Comparison of ENCODE assay signal across 8 cellular contexts in the genomic region with DNA sequence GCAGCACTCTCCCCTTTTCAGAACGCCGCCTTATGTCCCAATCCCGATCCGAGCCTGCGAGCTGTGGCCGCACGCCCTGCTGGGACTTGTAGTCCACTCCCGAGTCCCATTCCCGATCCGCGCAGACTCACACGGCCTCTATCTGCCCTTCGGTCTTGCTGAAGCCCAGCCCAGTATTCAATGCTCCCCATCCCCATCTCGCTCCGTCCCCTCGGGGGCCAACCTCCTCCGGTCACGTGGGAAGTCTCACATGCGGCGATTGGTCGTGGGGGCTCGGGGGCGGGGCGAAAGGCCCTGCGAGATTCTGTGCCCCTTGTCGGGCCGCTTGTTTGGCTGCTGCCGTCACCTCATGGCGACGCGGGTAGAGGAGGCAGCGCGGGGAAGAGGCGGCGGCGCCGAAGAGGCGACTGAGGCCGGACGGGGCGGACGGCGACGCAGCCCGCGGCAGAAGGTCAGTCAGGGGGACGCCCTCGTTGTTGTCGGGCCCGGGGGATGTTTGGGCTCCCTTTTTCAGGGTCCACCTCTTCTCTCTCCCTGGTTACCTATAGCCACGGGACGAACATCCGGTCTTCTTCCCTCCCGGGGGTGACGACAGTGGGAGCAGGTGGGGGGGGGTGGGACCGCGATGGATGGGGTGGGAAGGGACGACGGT.
DNase-seq lines count a peak whose midpoint lies in the region; ATAC-seq and FAIRE-seq lines count a peak whose summit lies in the region.

A gene (plus strand): TSS at position 328 of the 652 bp plus-strand sequence. CDS start 22 bp downstream, at position 350.

- DNase-seq in COLO829 (ENCODE audit: low spot score) (peak; percentile 94), HTR-8/SVneo (ENCODE audit: insufficient read length, low spot score) (peak; percentile 99), NOMO-1 treated with dmso at 0.1 percent for 144 hours (lab: John Stamatoyannopoulos, UW; ENCODE audit: unreplicated experiment) (peak; percentile 100), medulla oblongata (ENCODE audit: extremely low spot score) (peak; percentile 98)
- DNase-seq in activated CD8-positive, alpha-beta memory T cell treated with anti-CD3 and anti-CD28 coated beads for 48 hours (ENCODE audit: low read depth in 2 of 3, low spot score in 2 of 3) = peak; percentile 58 to 95 (median 92)
- peak; percentile 88 to 89 (median 89) for DNase-seq in effector memory CD8-positive, alpha-beta T cell
- DNase-seq in stimulated activated CD8-positive, alpha-beta memory T cell treated with anti-CD3 and anti-CD28 coated beads, Interleukin-12 subunit alpha, Interleukin-12 subunit beta, amount 100 ng/mL, for 1 hour (ENCODE audit: low read depth) = peak; percentile 85

- H3K4me3 Mint-ChIP-seq in effector memory CD8-positive, alpha-beta T cell = peak within 1 kb of the TSS; percentile 94 to 97

- H3K4me1 Mint-ChIP-seq in effector memory CD8-positive, alpha-beta T cell (ENCODE audit: low read depth in 2 of 2) = peaks cover 3 to 13% of the 10 kb centered on the region in 2 donors

- peaks cover 19% of the 10 kb centered on the region for H3K36me3 Mint-ChIP-seq in effector memory CD8-positive, alpha-beta T cell (ENCODE audit: insufficient read depth)

- ATAC-seq in GM21367 (IDR thresholded peaks at IDR 0.05; ENCODE audit: unreplicated experiment) = peak; percentile 97
- ATAC-seq in effector memory CD8-positive, alpha-beta T cell (replicated peaks) = peak; percentile 92

- H3K27me3 Mint-ChIP-seq in effector memory CD8-positive, alpha-beta T cell = no peaks in the 10 kb centered on the region

- H3K9me3 Mint-ChIP-seq in effector memory CD8-positive, alpha-beta T cell = no peaks in the 10 kb centered on the region

- peak; percentile 97 for FAIRE-seq in HTR-8/SVneo (lab: Jason Lieb, UNC)

- H3K27ac Mint-ChIP-seq in effector memory CD8-positive, alpha-beta T cell = peak within 1 kb of the TSS; percentile 94 to 95

Comparison
In these comparisons a context has a peak if more than half of its experiments do, and no peak if none do; other contexts are left out.
1. Peak in every context shown above with its lines: DNase-seq and ATAC-seq.